ENCODE assay signal across 24 cellular contexts in genomic region chr9:31582071-31582470, GRCh38.
"Had no signal": no experiment of that assay in that cellular context is flagged by ENCODE, and none has a peak within 500 bp of the region (broad histone marks: within the 10 kb centered on the region; RNA-seq: fewer than 3 reads in every experiment).

No MANE protein-coding gene starts in this region.

- H3K9me3 ChIP-seq: adrenal gland, breast epithelium, colonic mucosa, SJSA1 had no signal

- H3K27me3 ChIP-seq: adrenal gland, breast epithelium, colonic mucosa, SJSA1 had no signal

- H3K36me3 ChIP-seq: adrenal gland, breast epithelium, colonic mucosa, SJSA1 had no signal

- FAIRE-seq: RCC 7860 had no signal

- H3K4me3 ChIP-seq: adrenal gland, breast epithelium, colonic mucosa, SJSA1 had no signal

- H3K27ac ChIP-seq: adrenal gland, breast epithelium, colonic mucosa, SJSA1 had no signal

- DNase-seq: activated CD4-positive, alpha-beta T cell treated with anti-CD3 and anti-CD28 coated beads for 4 hours; activated CD8-positive, alpha-beta memory T cell treated with anti-CD3 and anti-CD28 coated beads, Interleukin-2, amount 50 U/mL, for 4 hours; activated CD8-positive, alpha-beta T cell treated with anti-CD3 and anti-CD28 coated beads for 36 hours; activated gamma-delta T cell treated with Interleukin-2 at 50 U/mL for 16 hours; activated naive CD4-positive, alpha-beta T cell treated with anti-CD3 and anti-CD28 coated beads, Interleukin-2, amount 50 U/mL, for 16 hours; activated naive CD8-positive, alpha-beta T cell treated with anti-CD3 and anti-CD28 coated beads, Interleukin-2, amount 10 ng/mL, durations not matched to agents 7 days and 5 days; activated T-cell treated with anti-CD3 and anti-CD28 coated beads, Interleukin-2, amount 50 U/mL, for 72 hours; adrenal gland; aorta; colonic mucosa; Karpas-422; NCI-H1417 treated with DMSO at 0.1 percent for 48 hours; NCI-H1694; NCI-H2029; NCI-H2107; NCI-H526 treated with DMSO at 0.1 percent for 48 hours; PC-3; SHP77; SW 1271 had no signal

- ATAC-seq: activated CD4-positive, CD25-positive, alpha-beta regulatory T cell treated with anti-CD3 and anti-CD28 coated beads, Interleukin-2, amount 50 U/mL, for 24 hours; activated CD8-positive, alpha-beta T cell treated with anti-CD3 and anti-CD28 coated beads for 36 hours; activated T-cell treated with anti-CD3 and anti-CD28 coated beads, Interleukin-2, amount 50 U/mL, for 72 hours; PC-3; SK-N-SH treated with all-trans-retinoic acid at 6 μM for 48 hours had no signal

- H3K4me1 ChIP-seq: adrenal gland, breast epithelium, colonic mucosa, SJSA1 had no signal
